Comparison of ENCODE assay signal across 8 cellular contexts in the genomic region with DNA sequence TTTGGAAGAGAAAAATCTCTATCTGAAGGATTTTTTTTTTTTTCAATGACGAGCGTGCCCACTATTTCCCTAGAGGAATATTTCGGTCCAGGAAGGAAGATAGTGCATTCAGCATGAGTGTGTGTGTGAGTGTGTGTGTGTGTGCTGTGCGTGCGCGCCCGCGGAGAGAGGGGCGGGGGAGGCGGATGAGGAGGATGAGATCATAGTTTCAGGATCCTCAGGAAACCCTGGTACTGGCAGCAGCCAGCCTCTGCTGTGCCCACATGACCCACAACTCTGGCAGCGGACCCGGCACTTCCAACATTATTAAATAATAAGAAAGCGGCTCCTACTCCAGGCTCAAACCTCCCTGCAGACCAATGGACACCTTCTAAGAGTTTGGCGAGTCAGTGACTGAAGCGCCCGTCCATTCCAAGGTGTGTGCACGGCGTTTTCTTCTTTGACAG.
A peak's percentile ranks its signal among the peaks of the same experiment; 100 is the strongest.
DNase-seq lines count a peak whose midpoint lies in the region; ATAC-seq and TF ChIP-seq lines count a peak whose summit lies in the region.

No MANE protein-coding gene starts in this region.

- H3K4me1 ChIP-seq in gastroesophageal sphincter (peaks cover 0 to 30% (median 0%) of the 10 kb centered on the region in 3 donors), neuron (ENCODE audit: insufficient read depth, low read length) (no peaks in the 10 kb centered on the region)

- H3K27me3 ChIP-seq in gastroesophageal sphincter (no peaks in the 10 kb centered on the region), neuron (ENCODE audit: insufficient read depth, low read length) (peaks cover 42% of the 10 kb centered on the region)

- H2AFZ ChIP-seq in neuron (ENCODE audit: low read depth, low read length) = peak overlapping the region; percentile 95

- POLR2A ChIA-PET in activated CD4-positive, alpha-beta memory T cell treated with anti-CD3 and anti-CD28 coated beads, Interleukin-2, amount 10 ng/mL, durations not matched to agents 7 days and 5 days (lab: Charles Lee) = no interaction called here

- DNase-seq in activated naive CD4-positive, alpha-beta T cell treated with anti-CD3 and anti-CD28 coated beads, Interleukin-2, amount 10 ng/mL, durations not matched to agents 7 days and 5 days = peak; percentile 33
- DNase-seq in activated naive CD4-positive, alpha-beta T cell treated with anti-CD3 and anti-CD28 coated beads, Interleukin-2, amount 50 U/mL, for 16 hours = no peak
- DNase-seq in NCI-H1930 (lab: John Stamatoyannopoulos, UW) (peak; percentile 60 to 75), LoVo (ENCODE audit: low spot score) (no peak)
- DNase-seq in activated CD4-positive, alpha-beta memory T cell treated with anti-CD3 and anti-CD28 coated beads, Interleukin-2, amount 10 ng/mL, durations not matched to agents 7 days and 5 days = peak; percentile 18

- H3K36me3 ChIP-seq in gastroesophageal sphincter = no peaks in the 10 kb centered on the region
- H3K36me3 ChIP-seq in neuron (ENCODE audit: insufficient read depth, low read length) = no peaks in the 10 kb centered on the region

- no peak for TF ChIP-seq POLR2A in gastroesophageal sphincter (IDR thresholded peaks at IDR 0.05)

- H3K4me3 Mint-ChIP-seq in activated naive CD4-positive, alpha-beta T cell treated with anti-CD3 and anti-CD28 coated beads, Interleukin-2, amount 10 ng/mL, durations not matched to agents 7 days and 5 days = peak overlapping the region; percentile 48
- no peak overlapping the region for H3K4me3 Mint-ChIP-seq in activated CD4-positive, alpha-beta memory T cell treated with anti-CD3 and anti-CD28 coated beads, Interleukin-2, amount 10 ng/mL, durations not matched to agents 7 days and 5 days

- TF ChIP-seq CTCF in gastroesophageal sphincter (IDR thresholded peaks at IDR 0.05) = no peak

- peak overlapping the region; percentile 64 to 90 (median 84) for H3K27ac ChIP-seq in gastroesophageal sphincter

- ATAC-seq in HG02852 (IDR thresholded peaks at IDR 0.05; ENCODE audit: unreplicated experiment) (peak; percentile 39), gastroesophageal sphincter (peak; percentile 87)

- H3K9me3 ChIP-seq in gastroesophageal sphincter = no peaks in the 10 kb centered on the region
- no peaks in the 10 kb centered on the region for H3K9me3 ChIP-seq in neuron (ENCODE audit: low read length)

- H3K27me3 Mint-ChIP-seq in activated naive CD4-positive, alpha-beta T cell treated with anti-CD3 and anti-CD28 coated beads, Interleukin-2, amount 10 ng/mL, durations not matched to agents 7 days and 5 days = peaks cover 22% of the 10 kb centered on the region
- peaks cover 26% of the 10 kb centered on the region for H3K27me3 Mint-ChIP-seq in activated CD4-positive, alpha-beta memory T cell treated with anti-CD3 and anti-CD28 coated beads, Interleukin-2, amount 10 ng/mL, durations not matched to agents 7 days and 5 days

- CTCF ChIA-PET in activated naive CD4-positive, alpha-beta T cell treated with anti-CD3 and anti-CD28 coated beads, Interleukin-2, amount 10 ng/mL, durations not matched to agents 7 days and 5 days (lab: Charles Lee) = no interaction called here
- CTCF ChIA-PET in activated CD4-positive, alpha-beta memory T cell treated with anti-CD3 and anti-CD28 coated beads, Interleukin-2, amount 10 ng/mL, durations not matched to agents 7 days and 5 days (lab: Charles Lee) = no interaction called here

- peaks cover 4% of the 10 kb centered on the region for H3K4me1 Mint-ChIP-seq in activated naive CD4-positive, alpha-beta T cell treated with anti-CD3 and anti-CD28 coated beads, Interleukin-2, amount 10 ng/mL, durations not matched to agents 7 days and 5 days
- H3K4me1 Mint-ChIP-seq in activated CD4-positive, alpha-beta memory T cell treated with anti-CD3 and anti-CD28 coated beads, Interleukin-2, amount 10 ng/mL, durations not matched to agents 7 days and 5 days = peaks cover 4% of the 10 kb centered on the region

- TF ChIP-seq EP300 in gastroesophageal sphincter (IDR thresholded peaks at IDR 0.05) = no peak

- WGBS in gastroesophageal sphincter (ENCODE audit: low coverage in 1 of 2), 2 donors = 0 to 1% methylated on average over 3 to 13 of the region's 18 CpGs

- H3K4me3 ChIP-seq in gastroesophageal sphincter (peak overlapping the region; percentile 48 to 77), neuron (ENCODE audit: low read length) (peak overlapping the region; percentile 44)

- H3K36me3 Mint-ChIP-seq in activated naive CD4-positive, alpha-beta T cell treated with anti-CD3 and anti-CD28 coated beads, Interleukin-2, amount 10 ng/mL, durations not matched to agents 7 days and 5 days = no peaks in the 10 kb centered on the region
- H3K36me3 Mint-ChIP-seq in activated CD4-positive, alpha-beta memory T cell treated with anti-CD3 and anti-CD28 coated beads, Interleukin-2, amount 10 ng/mL, durations not matched to agents 7 days and 5 days (ENCODE audit: low read depth) = no peaks in the 10 kb centered on the region

- no peak overlapping the region for H3K27ac Mint-ChIP-seq in activated naive CD4-positive, alpha-beta T cell treated with anti-CD3 and anti-CD28 coated beads, Interleukin-2, amount 10 ng/mL, durations not matched to agents 7 days and 5 days
- H3K27ac Mint-ChIP-seq in activated CD4-positive, alpha-beta memory T cell treated with anti-CD3 and anti-CD28 coated beads, Interleukin-2, amount 10 ng/mL, durations not matched to agents 7 days and 5 days = no peak overlapping the region

- no peaks in the 10 kb centered on the region for H3K9me3 Mint-ChIP-seq in activated naive CD4-positive, alpha-beta T cell treated with anti-CD3 and anti-CD28 coated beads, Interleukin-2, amount 10 ng/mL, durations not matched to agents 7 days and 5 days
- H3K9me3 Mint-ChIP-seq in activated CD4-positive, alpha-beta memory T cell treated with anti-CD3 and anti-CD28 coated beads, Interleukin-2, amount 10 ng/mL, durations not matched to agents 7 days and 5 days = peaks cover 3% of the 10 kb centered on the region

Comparison
In these comparisons a context has a peak if more than half of its experiments do, and no peak if none do; other contexts are left out.
1. DNase-seq: peak in activated naive CD4-positive, alpha-beta T cell treated with anti-CD3 and anti-CD28 coated beads, Interleukin-2, amount 10 ng/mL, durations not matched to agents 7 days and 5 days (single experiment), NCI-H1930 (2 of 2) and activated CD4-positive, alpha-beta memory T cell treated with anti-CD3 and anti-CD28 coated beads, Interleukin-2, amount 10 ng/mL, durations not matched to agents 7 days and 5 days (single experiment); none in activated naive CD4-positive, alpha-beta T cell treated with anti-CD3 and anti-CD28 coated beads, Interleukin-2, amount 50 U/mL, for 16 hours (single experiment) and LoVo (single experiment).